In genomic region chr1:241592273-241592958, GRCh38 we compare ENCODE assay signal across 10 cellular contexts. TPM values are rescaled to one million over a fixed set of nuclear protein-coding genes. Genes with fewer than 3 reads are reported as not detected.
DNase-seq lines count a peak whose midpoint lies in the region; ATAC-seq and TF ChIP-seq lines count a peak whose summit lies in the region.
"Had no signal": no experiment of that assay in that cellular context is flagged by ENCODE, and none has a peak within 500 bp of the region (broad histone marks: within the 10 kb centered on the region; RNA-seq: fewer than 3 reads in every experiment).

No MANE protein-coding gene starts in this region.

- peak; percentile 82 for ATAC-seq in GM21529 (IDR thresholded peaks at IDR 0.05; ENCODE audit: unreplicated experiment)
- no peak for ATAC-seq in sciatic nerve

- TF ChIP-seq CTCF in GM06990 (IDR thresholded peaks at IDR 0.05; ENCODE audit: insufficient read depth, low read length, poor library complexity, severe bottlenecking) (no peak), fibroblast of mammary gland (conservative IDR thresholded peaks at IDR 0.05; ENCODE audit: control insufficient read depth, insufficient read depth, low read depth, low read length) (no peak)

- DNase-seq in GM06990 (ENCODE audit: extremely low read depth, insufficient read length) (peak; percentile 27), HS-5 (ENCODE audit: low read depth) (peak; percentile 62), fibroblast of mammary gland (ENCODE audit: low read depth) (peak; percentile 81), sciatic nerve (ENCODE audit: low spot score) (no peak), NCI-H2227 treated with DMSO at 0.1 percent for 48 hours (lab: John Stamatoyannopoulos, UW) (no peak), GOT3 (lab: John Stamatoyannopoulos, UW) (no peak)
- no peak for DNase-seq in activated CD8-positive, alpha-beta memory T cell treated with anti-CD3 and anti-CD28 coated beads, Interleukin-2, amount 50 U/mL, for 4 hours
- DNase-seq: foreskin melanocyte had no signal

- no peaks in the 10 kb centered on the region for H3K27me3 ChIP-seq in GM06990 (replicated peaks; ENCODE audit: control insufficient read depth, insufficient read depth, low read length)

- H3K4me3 ChIP-seq in GM06990 (replicated peaks; ENCODE audit: low read depth, low read length) (no peak overlapping the region), fibroblast of mammary gland (ENCODE audit: control insufficient read depth, low read depth, low read length) (no peak overlapping the region)

- intact Hi-C loops in sciatic nerve (cut with DNase I) = no loop called here

- no peaks in the 10 kb centered on the region; the same call in 1 of the 2 replicates for H3K36me3 ChIP-seq in GM06990 (ENCODE audit: control insufficient read depth, insufficient read depth, low read length)

RNA-seq across cellular contexts. Expression of gene CHML, which starts 47.8 kb away (rescaled TPM):
- 12.0 TPM for total RNA-seq in sciatic nerve

RNA-seq across cellular contexts. Expression of gene OPN3, which starts 47.8 kb away (rescaled TPM):
- total RNA-seq in sciatic nerve = 16.9 TPM

RNA-seq across cellular contexts. Expression of gene WDR64, which starts 59.7 kb away (rescaled TPM):
- not detected for total RNA-seq in sciatic nerve
- total RNA-seq: T-helper 2 cell treated with Interferon-gamma antibody and Interleukin-4, amounts not matched to agents 100 ng/mL and 5 ng/mL, for 36 hours had no signal

Comparison
In these comparisons a context has a peak if more than half of its experiments do, and no peak if none do; other contexts are left out.
1. DNase-seq: peak in GM06990 (single experiment), HS-5 (single experiment) and fibroblast of mammary gland (single experiment); none in sciatic nerve (single experiment), NCI-H2227 treated with DMSO at 0.1 percent for 48 hours (single experiment), activated CD8-positive, alpha-beta memory T cell treated with anti-CD3 and anti-CD28 coated beads, Interleukin-2, amount 50 U/mL, for 4 hours (single experiment) and GOT3 (single experiment).